ENCODE assay signal across 11 cellular contexts in genomic region chr3:99545941-99546580, GRCh38.
DNase-seq lines count a peak whose midpoint lies in the region; ATAC-seq and TF ChIP-seq lines count a peak whose summit lies in the region.
"Had no signal": no experiment of that assay in that cellular context is flagged by ENCODE, and none has a peak within 500 bp of the region (broad histone marks: within the 10 kb centered on the region; RNA-seq: fewer than 3 reads in every experiment).

No MANE protein-coding gene starts in this region.

- ATAC-seq in left cardiac atrium = peak; percentile 36 to 40
- no peak for ATAC-seq in HG02840 (IDR thresholded peaks at IDR 0.05; ENCODE audit: low FRiP score, unreplicated experiment)
- no peak for ATAC-seq in HG03097 (IDR thresholded peaks at IDR 0.05; ENCODE audit: low FRiP score, unreplicated experiment)

- no peaks in the 10 kb centered on the region for H3K27me3 Mint-ChIP-seq in HFFc6 (ENCODE audit: insufficient read depth)

- intact Hi-C loops in left cardiac atrium (cut with DNase I) = no loop called here

- H3K36me3 Mint-ChIP-seq in HFFc6 (ENCODE audit: low read depth) = peaks cover 6% of the 10 kb centered on the region; the same call in 1 of the 2 replicates
- H3K36me3 Mint-ChIP-seq: naive B cell had no signal

- TF ChIP-seq CTCF in HFFc6 (IDR thresholded peaks at IDR 0.05) = no peak

- H3K27me3 ChIP-seq in adipocyte (replicated peaks; ENCODE audit: control insufficient read depth, insufficient read depth, low read length) (no peaks in the 10 kb centered on the region), skeletal muscle satellite cell (ENCODE audit: control insufficient read depth, insufficient read depth, low read length) (no peaks in the 10 kb centered on the region)
- H3K27me3 ChIP-seq: BLaER1 treated with 17β-estradiol and CSF1 and Interleukin-3, amounts not matched to agents 10 nM and 100 nM had no signal

- H3K4me3 Mint-ChIP-seq in HFFc6 = no peak overlapping the region
- H3K4me3 Mint-ChIP-seq: naive B cell had no signal

- no peaks in the 10 kb centered on the region for H3K36me3 ChIP-seq in adipocyte (ENCODE audit: control insufficient read depth, insufficient read depth, low read length, severe bottlenecking)
- no peaks in the 10 kb centered on the region for H3K36me3 ChIP-seq in skeletal muscle satellite cell (ENCODE audit: insufficient read depth, low read length)
- H3K36me3 ChIP-seq: BLaER1 treated with 17β-estradiol and CSF1 and Interleukin-3, amounts not matched to agents 10 nM and 100 nM had no signal

- peak overlapping the region; percentile 77 for H3K4me2 ChIP-seq in skeletal muscle satellite cell (ENCODE audit: low read length)

- no peak overlapping the region for H3K27ac Mint-ChIP-seq in HFFc6
- H3K27ac Mint-ChIP-seq: naive B cell had no signal

- peak; percentile 19 for DNase-seq in H4 (ENCODE audit: low spot score)
- peak; percentile 59 for DNase-seq in adipocyte (ENCODE audit: low read depth)
- DNase-seq in left cardiac atrium = no peak
- no peak for DNase-seq in HFFc6
- DNase-seq in stimulated activated CD4-positive, alpha-beta T cell treated with anti-CD3 and anti-CD28 coated beads, Interleukin-4, amount 100 ng/mL, for 24 hours = no peak
- DNase-seq: naive B cell; stimulated activated CD8-positive, alpha-beta memory T cell treated with anti-CD3 and anti-CD28 coated beads, Interleukin-4, amount 100 ng/mL, for 48 hours had no signal

- peaks cover 69% of the 10 kb centered on the region for H3K4me1 ChIP-seq in adipocyte (ENCODE audit: control insufficient read depth, insufficient read depth, low read length)
- peaks cover 46% of the 10 kb centered on the region for H3K4me1 ChIP-seq in skeletal muscle satellite cell (ENCODE audit: control insufficient read depth, insufficient read depth, low read length)

- H3K4me3 ChIP-seq in adipocyte (ENCODE audit: low read length) (peak overlapping the region; percentile 66), skeletal muscle satellite cell (ENCODE audit: low read length) (peak overlapping the region; percentile 29)
- H3K4me3 ChIP-seq: BLaER1 treated with 17β-estradiol and CSF1 and Interleukin-3, amounts not matched to agents 10 nM and 100 nM had no signal

- H3K9me3 ChIP-seq in adipocyte (ENCODE audit: control insufficient read depth, low read length) (no peaks in the 10 kb centered on the region), skeletal muscle satellite cell (replicated peaks; ENCODE audit: low read length) (no peaks in the 10 kb centered on the region)
- H3K9me3 ChIP-seq: BLaER1 treated with 17β-estradiol and CSF1 and Interleukin-3, amounts not matched to agents 10 nM and 100 nM had no signal

- H3K9ac ChIP-seq in adipocyte (ENCODE audit: low read length) (peak overlapping the region; percentile 79), skeletal muscle satellite cell (ENCODE audit: low read depth, low read length) (peak overlapping the region; percentile 70)
- H3K9ac ChIP-seq: BLaER1 treated with 17β-estradiol and CSF1 and Interleukin-3, amounts not matched to agents 10 nM and 100 nM had no signal

- no peaks in the 10 kb centered on the region for H3K9me3 Mint-ChIP-seq in HFFc6

- H3K4me1 Mint-ChIP-seq in HFFc6 (ENCODE audit: low read depth) = peaks cover 46% of the 10 kb centered on the region
- H3K4me1 Mint-ChIP-seq: naive B cell had no signal

Comparison
In these comparisons a context has a peak if more than half of its experiments do, and no peak if none do; other contexts are left out.
1. DNase-seq: peak in H4 (single experiment) and adipocyte (single experiment); none in left cardiac atrium (single experiment), HFFc6 (single experiment) and stimulated activated CD4-positive, alpha-beta T cell treated with anti-CD3 and anti-CD28 coated beads, Interleukin-4, amount 100 ng/mL, for 24 hours (single experiment).
2. ATAC-seq: peak in left cardiac atrium (2 of 2); none in HG02840 (single experiment) and HG03097 (single experiment).